Comparison of ENCODE assay signal across 8 cellular contexts in the genomic region with DNA sequence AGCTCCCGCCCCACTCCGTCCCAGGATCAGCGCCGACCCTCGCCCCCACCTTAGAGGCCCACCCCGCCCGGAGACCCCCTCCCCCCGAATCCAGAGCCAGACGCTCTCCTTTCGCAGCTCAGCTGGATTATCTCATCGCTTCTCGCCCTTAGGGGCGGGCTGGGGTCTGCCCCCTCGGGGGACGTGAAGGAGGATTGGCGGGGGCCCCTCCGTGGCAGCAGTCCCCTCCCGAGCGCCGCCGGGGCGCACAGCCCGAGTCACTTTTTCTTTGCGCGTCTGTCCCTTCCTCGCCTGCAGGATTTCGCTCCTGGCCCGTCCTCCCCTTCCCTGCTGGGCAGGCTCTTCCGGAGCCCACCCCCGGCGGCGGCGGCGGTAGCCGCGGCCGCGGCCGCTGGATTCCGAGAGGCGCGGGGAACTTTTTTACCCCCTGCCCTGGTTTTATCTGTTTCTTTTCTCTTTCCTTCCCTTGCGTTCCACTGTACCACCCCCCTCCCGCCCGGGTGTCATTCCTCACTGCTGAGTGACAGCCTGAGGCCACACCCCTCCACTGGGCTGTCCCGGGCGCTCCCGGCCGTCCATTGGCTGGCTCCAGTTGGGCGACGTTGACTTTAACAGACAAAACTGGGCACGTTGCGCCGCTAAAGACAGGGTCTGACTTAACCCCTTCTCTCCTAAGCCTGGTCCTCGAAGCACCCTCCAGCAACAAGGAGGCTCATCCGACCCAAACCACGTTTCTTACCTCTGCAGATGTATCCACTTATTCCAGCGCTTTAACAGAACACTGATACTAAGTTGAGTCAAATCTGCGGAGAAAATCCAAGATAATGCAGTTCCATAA. TPM values are rescaled to one million over a fixed set of nuclear protein-coding genes. Genes with fewer than 3 reads are reported as not detected.
DNase-seq lines count a peak whose midpoint lies in the region; ATAC-seq and TF ChIP-seq lines count a peak whose summit lies in the region.

No MANE protein-coding gene starts in this region.

- H3K4me1 Mint-ChIP-seq in naive B cell (peaks cover 38 to 55% (median 54%) of the 10 kb centered on the region in 3 donors), type B pancreatic cell (ENCODE audit: unreplicated experiment) (peaks cover 25% of the 10 kb centered on the region)

- peaks cover 57 to 81% (median 62%) of the 10 kb centered on the region in 3 donors for H3K27me3 Mint-ChIP-seq in naive B cell
- H3K27me3 Mint-ChIP-seq in type B pancreatic cell = peaks cover 77% of the 10 kb centered on the region

- H3K36me3 Mint-ChIP-seq in naive B cell (peaks cover 0 to 22% of the 10 kb centered on the region in 2 donors), type B pancreatic cell (no peaks in the 10 kb centered on the region)

- peak overlapping the region; percentile 81 to 92 (median 85) for H3K4me3 Mint-ChIP-seq in naive B cell
- peak overlapping the region; percentile 96 for H3K4me3 Mint-ChIP-seq in type B pancreatic cell

- TF ChIP-seq CTCF in AG09309 (IDR thresholded peaks at IDR 0.05; ENCODE audit: control insufficient read depth, insufficient read depth, low read depth, low read length, missing control alignments) (no peak), type B pancreatic cell (conservative IDR thresholded peaks at IDR 0.05) (no peak)

- DNase-seq in AG09309 (ENCODE audit: low read depth) (no peak), NCI-H2171 (lab: John Stamatoyannopoulos, UW) (peak; percentile 20), fibroblast of peridontal ligament (ENCODE audit: extremely low read depth) (peak; percentile 42), naive B cell (no peak), type B pancreatic cell (ENCODE audit: extremely low spot score, unreplicated experiment) (peak; percentile 92)
- DNase-seq in activated CD4-positive, alpha-beta T cell treated with anti-CD3 and anti-CD28 coated beads, Interleukin-2, amount 50 U/mL, for 48 hours = peak; percentile 62 to 71

- peak overlapping the region in 3 of 6 donors; percentile 43 to 79 (median 59) for H3K27ac Mint-ChIP-seq in naive B cell
- peak overlapping the region; percentile 85 for H3K27ac Mint-ChIP-seq in type B pancreatic cell

- ATAC-seq in GM18858 (IDR thresholded peaks at IDR 0.05; ENCODE audit: unreplicated experiment) = peak; percentile 32
- ATAC-seq in HG03039 (IDR thresholded peaks at IDR 0.05; ENCODE audit: unreplicated experiment) = peak; percentile 67
- ATAC-seq in naive B cell (ENCODE audit: low read depth in 2 of 2) = peak; percentile 19 to 29

- H3K4me3 ChIP-seq in AG09309 (ENCODE audit: control insufficient read depth, low read depth, low read length) = peak overlapping the region; percentile 68

- H3K9me3 Mint-ChIP-seq in naive B cell (peaks cover 0 to 26% (median 12%) of the 10 kb centered on the region in 7 donors), type B pancreatic cell (no peaks in the 10 kb centered on the region)

RNA-seq across cellular contexts. Expression of a gene that starts 0.5 kb away (rescaled TPM):
- polyA plus RNA-seq in naive B cell (ENCODE audit: low read depth in 6 of 6) = not detected
- total RNA-seq in type B pancreatic cell (ENCODE audit: low replicate concordance) = 0.79 and 6.0 TPM in 2 replicates

Comparison
In these comparisons a context has a peak if more than half of its experiments do, and no peak if none do; other contexts are left out.
1. DNase-seq: peak in NCI-H2171 (single experiment), activated CD4-positive, alpha-beta T cell treated with anti-CD3 and anti-CD28 coated beads, Interleukin-2, amount 50 U/mL, for 48 hours (2 of 2), fibroblast of peridontal ligament (single experiment) and type B pancreatic cell (single experiment); none in AG09309 (single experiment) and naive B cell (single experiment).
2. Peak in every context shown above with its lines, with median percentiles within 50 percentile points of each other: ATAC-seq.